ENCODE assay signal across 21 cellular contexts in genomic region chr2:96541753-96542152, GRCh38. TPM values are rescaled to one million over a fixed set of nuclear protein-coding genes. Genes with fewer than 3 reads are reported as not detected.
A peak's percentile ranks its signal among the peaks of the same experiment; 100 is the strongest.
DNase-seq lines count a peak whose midpoint lies in the region; ATAC-seq and TF ChIP-seq lines count a peak whose summit lies in the region.
"Had no signal": no experiment of that assay in that cellular context is flagged by ENCODE, and none has a peak within 500 bp of the region (broad histone marks: within the 10 kb centered on the region; RNA-seq: fewer than 3 reads in every experiment).

No MANE protein-coding gene starts in this region.

- H3K27me3 Mint-ChIP-seq in HFFc6 (ENCODE audit: insufficient read depth), result peaks cover 2% of the 10 kb centered on the region; the same call in 1 of the 2 replicates
- H3K27me3 Mint-ChIP-seq in effector memory CD8-positive, alpha-beta T cell, result no peaks in the 10 kb centered on the region

- H3K9me3 Mint-ChIP-seq in HFFc6, result no peaks in the 10 kb centered on the region
- no peaks in the 10 kb centered on the region for H3K9me3 Mint-ChIP-seq in effector memory CD8-positive, alpha-beta T cell
- H3K9me3 Mint-ChIP-seq in stimulated activated effector memory CD8-positive, alpha-beta T cell treated with anti-CD3 and anti-CD28 coated beads, Interleukin-12 subunit alpha, Interleukin-12 subunit beta, amount 100 ng/mL, for 72 hours, result no peaks in the 10 kb centered on the region

- no peak overlapping the region for H3K4me3 Mint-ChIP-seq in HFFc6
- no peak overlapping the region for H3K4me3 Mint-ChIP-seq in effector memory CD8-positive, alpha-beta T cell
- H3K4me3 Mint-ChIP-seq in stimulated activated effector memory CD8-positive, alpha-beta T cell treated with anti-CD3 and anti-CD28 coated beads, Interleukin-12 subunit alpha, Interleukin-12 subunit beta, amount 100 ng/mL, for 72 hours, result peak overlapping the region; percentile 96
- H3K4me3 Mint-ChIP-seq: H9 had no signal

- no peak for TF ChIP-seq CTCF in HFFc6 (IDR thresholded peaks at IDR 0.05)

- peak overlapping the region; percentile 61 for H3K27ac Mint-ChIP-seq in HFFc6
- H3K27ac Mint-ChIP-seq in effector memory CD8-positive, alpha-beta T cell, result peak overlapping the region; percentile 53 to 67
- H3K27ac Mint-ChIP-seq in stimulated activated effector memory CD8-positive, alpha-beta T cell treated with anti-CD3 and anti-CD28 coated beads, Interleukin-12 subunit alpha, Interleukin-12 subunit beta, amount 100 ng/mL, for 72 hours, result no peak overlapping the region
- H3K27ac Mint-ChIP-seq: H9 had no signal

- peaks cover 19% of the 10 kb centered on the region for H3K36me3 Mint-ChIP-seq in HFFc6 (ENCODE audit: low read depth)
- peaks cover 85% of the 10 kb centered on the region for H3K36me3 Mint-ChIP-seq in effector memory CD8-positive, alpha-beta T cell (ENCODE audit: insufficient read depth)
- H3K36me3 Mint-ChIP-seq in stimulated activated effector memory CD8-positive, alpha-beta T cell treated with anti-CD3 and anti-CD28 coated beads, Interleukin-12 subunit alpha, Interleukin-12 subunit beta, amount 100 ng/mL, for 72 hours, result peaks cover 100% of the 10 kb centered on the region

- H3K4me1 Mint-ChIP-seq in HFFc6 (ENCODE audit: low read depth), result peaks cover 42% of the 10 kb centered on the region
- H3K4me1 Mint-ChIP-seq in effector memory CD8-positive, alpha-beta T cell (ENCODE audit: low read depth in 2 of 2), result peaks cover 60 to 63% of the 10 kb centered on the region in 2 donors
- peaks cover 66% of the 10 kb centered on the region for H3K4me1 Mint-ChIP-seq in stimulated activated effector memory CD8-positive, alpha-beta T cell treated with anti-CD3 and anti-CD28 coated beads, Interleukin-12 subunit alpha, Interleukin-12 subunit beta, amount 100 ng/mL, for 72 hours

- ATAC-seq in effector memory CD8-positive, alpha-beta T cell (replicated peaks), result no peak
- ATAC-seq in stimulated activated effector memory CD8-positive, alpha-beta T cell treated with anti-CD3 and anti-CD28 coated beads, Interleukin-12 subunit alpha, Interleukin-12 subunit beta, amount 100 ng/mL, for 72 hours, result no peak
- ATAC-seq in HG02763 (IDR thresholded peaks at IDR 0.05; ENCODE audit: unreplicated experiment), result no peak
- ATAC-seq: psoas muscle had no signal

- DNase-seq in activated T-cell treated with anti-CD3 and anti-CD28 coated beads, Interleukin-2, amount 50 U/mL, for 1 hour, result peak; percentile 19
- no peak for DNase-seq in activated T-cell treated with anti-CD3 and anti-CD28 coated beads for 4 hours
- no peak for DNase-seq in HFFc6
- no peak for DNase-seq in effector memory CD8-positive, alpha-beta T cell
- no peak for DNase-seq in stimulated activated effector memory CD8-positive, alpha-beta T cell treated with anti-CD3 and anti-CD28 coated beads, Interleukin-12 subunit alpha, Interleukin-12 subunit beta, amount 100 ng/mL, for 72 hours (ENCODE audit: low spot score in 2 of 2)
- no peak for DNase-seq in hippocampal formation (lab: John Stamatoyannopoulos, UW)
- DNase-seq in effector CD8-positive, alpha-beta T cell (lab: John Stamatoyannopoulos, UW), result no peak
- DNase-seq: activated CD4-positive, alpha-beta T cell treated with anti-CD3 and anti-CD28 coated beads, Interleukin-2, amount 50 U/mL, for 48 hours; activated naive CD4-positive, alpha-beta T cell treated with Interleukin-2 at 50 U/mL for 16 hours; C1 segment of cervical spinal cord; H9; kidney glomerular epithelial cell; NCI-H1048; NCI-H187 treated with DMSO at 0.1 percent for 48 hours; NCI-H2227 treated with DMSO at 0.1 percent for 48 hours; NCI-H69 had no signal

RNA-seq across cellular contexts. Expression of gene ARID5A, which starts 5.2 kb away (rescaled TPM):
- 10 to 100 TPM in 3 of 6 experiments, 1 to 10 TPM in 3; 9.6 to 13.6 (median 10.0) TPM for total RNA-seq in HFFc6 (2021; fragmentation: NEBNext Ultra II Directional; extraction: Animal tissue kit (Norgen Biotek cat#: 25700))

RNA-seq across cellular contexts. Expression of gene NEURL3, which starts 36.6 kb away (rescaled TPM):
- not detected for total RNA-seq in HFFc6 (2021; fragmentation: NEBNext Ultra II Directional; extraction: Animal tissue kit (Norgen Biotek cat#: 25700))
- total RNA-seq: cardiac muscle cell, endothelial cell of umbilical vein, H9, skeletal muscle tissue had no signal
